8 cellular contexts compared by ENCODE assay signal in genomic region chr1:226061793-226062557, GRCh38. TPM values are rescaled to one million over a fixed set of nuclear protein-coding genes. Genes with fewer than 3 reads are reported as not detected.
DNase-seq lines count a peak whose midpoint lies in the region; ATAC-seq and TF ChIP-seq lines count a peak whose summit lies in the region.

No MANE protein-coding gene starts in this region.

- peak overlapping the region; percentile 80 to 90 (median 80) for H3K4me3 ChIP-seq in right lobe of liver

- H3K9me3 ChIP-seq in right lobe of liver, result no peaks in the 10 kb centered on the region

- POLR2A ChIA-PET in WTC11 (lab: Charles Lee), result interaction anchor here (0.5 to 3.2 kb wide), 25 partner anchors 8 to 409 kb away, joined by 3 to 30 read pairs (median 3); partner anchors contain the start of genes ENAH, MIXL1, PYCR2 and SDE2

- no peaks in the 10 kb centered on the region for H3K27me3 ChIP-seq in right lobe of liver

- peak; percentile 82 for TF ChIP-seq POLR2A in right lobe of liver (IDR thresholded peaks at IDR 0.05)

- H3K27ac ChIP-seq in right lobe of liver, result peak overlapping the region; percentile 95 to 98 (median 98)

- TF ChIP-seq CTCF in WTC11 (IDR thresholded peaks at IDR 0.05), result no peak
- TF ChIP-seq CTCF in right lobe of liver (IDR thresholded peaks at IDR 0.05), result no peak

- H3K4me1 ChIP-seq in right lobe of liver, result peaks cover 0 to 29% (median 12%) of the 10 kb centered on the region in 4 donors

- no peaks in the 10 kb centered on the region; the same call in 1 of the 2 replicates for H3K27me3 Mint-ChIP-seq in WTC11 (ENCODE audit: low read depth)

- peak; percentile 31 for ATAC-seq in GM18861 (IDR thresholded peaks at IDR 0.05; ENCODE audit: unreplicated experiment)
- ATAC-seq in HG03039 (IDR thresholded peaks at IDR 0.05; ENCODE audit: unreplicated experiment), result peak; percentile 35
- peak; percentile 69 for ATAC-seq in WTC11
- ATAC-seq in right lobe of liver, result peak; percentile 50 to 78 (median 68)

- no peaks in the 10 kb centered on the region for H3K9me3 Mint-ChIP-seq in WTC11

- WGBS in right lobe of liver (ENCODE audit: insufficient coverage, low coverage, low lambda C conversion rate, missing lambda C conversion rate), result 1% methylated on average over 12 of the region's 102 CpGs

- peak overlapping the region; percentile 90 for H3K4me3 Mint-ChIP-seq in WTC11

- H3K4me1 Mint-ChIP-seq in WTC11, result peaks cover 36% of the 10 kb centered on the region

- intact Hi-C loops in right lobe of liver (cut with DNase I), result no loop called here

- H3K27ac Mint-ChIP-seq in WTC11, result peak overlapping the region; percentile 98

- peak; percentile 83 for DNase-seq in Ammon's horn (ENCODE audit: low spot score)
- DNase-seq in NCI-H2081 treated with DMSO at 0.1 percent for 48 hours (lab: John Stamatoyannopoulos, UW), result peak; percentile 49
- DNase-seq in WTC11 (ENCODE audit: low spot score), result peak; percentile 81
- DNase-seq in ecto neural progenitor cell (ENCODE audit: low spot score), result peak; percentile 90
- peak; percentile 86 to 92 (median 89) for DNase-seq in right lobe of liver
- peak in 2 of 3 donors; percentile 25 to 27 for DNase-seq in stimulated activated CD4-positive, alpha-beta T cell treated with anti-CD3 and anti-CD28 coated beads, TNF-alpha, amount 100 ng/mL, for 48 hours (ENCODE audit: low read depth in 3 of 3)

- H3K36me3 ChIP-seq in right lobe of liver, result peaks cover 0 to 17% (median 9%) of the 10 kb centered on the region in 4 donors

- H3K36me3 Mint-ChIP-seq in WTC11, result peaks cover 52% of the 10 kb centered on the region

- CTCF ChIA-PET in WTC11 (lab: Charles Lee), result interaction anchor here (0.6 to 2.5 kb wide), 15 partner anchors 17 to 587 kb away, joined by 3 to 22 read pairs (median 4); partner anchors contain the start of gene SDE2

TF ChIP-seq in WTC11, 78 proteins besides CTCF, POLR2A, EP300 and RAD21 (continues in another document):
- 0 out of 2 replicates have a peak, but pooled peaks have one; percentile 48 for TF ChIP-seq NR3C1 (CRISPR knock-in tag; conservative IDR thresholded peaks at IDR 0.05; ENCODE audit: low read depth)
- TF ChIP-seq GRHL2 (CRISPR knock-in tag; IDR thresholded peaks at IDR 0.05; ENCODE audit: insufficient replicate concordance, severe bottlenecking), result no peak
- no peak for TF ChIP-seq ZNF512 (CRISPR knock-in tag; IDR thresholded peaks at IDR 0.05; ENCODE audit: borderline replicate concordance)
- no peak for TF ChIP-seq RELA (CRISPR knock-in tag; IDR thresholded peaks at IDR 0.05; ENCODE audit: borderline replicate concordance)
- no peak for TF ChIP-seq GABPB1 (CRISPR knock-in tag; IDR thresholded peaks at IDR 0.05)
- no peak for TF ChIP-seq JUN (CRISPR knock-in tag; IDR thresholded peaks at IDR 0.05)
- 0 out of 2 replicates have a peak, but pooled peaks have one; percentile 53 for TF ChIP-seq CBFB (CRISPR knock-in tag; IDR thresholded peaks at IDR 0.05; ENCODE audit: low read depth)
- TF ChIP-seq ZNF532 (CRISPR knock-in tag; IDR thresholded peaks at IDR 0.05; ENCODE audit: borderline replicate concordance), result no peak
- TF ChIP-seq ZSCAN18 (CRISPR knock-in tag; IDR thresholded peaks at IDR 0.05), result no peak
- no peak for TF ChIP-seq NFATC4 (CRISPR knock-in tag; IDR thresholded peaks at IDR 0.05)
- TF ChIP-seq E2F5 (CRISPR knock-in tag; IDR thresholded peaks at IDR 0.05), result peak; percentile 84
- no peak for TF ChIP-seq ZBTB43 (CRISPR knock-in tag; IDR thresholded peaks at IDR 0.05)
- TF ChIP-seq MXD4 (CRISPR knock-in tag; IDR thresholded peaks at IDR 0.05; ENCODE audit: borderline replicate concordance), result no peak
- no peak for TF ChIP-seq USF2 (CRISPR knock-in tag; IDR thresholded peaks at IDR 0.05)

RNA-seq across cellular contexts. Expression of gene H3-3A, which starts 0.5 kb away (rescaled TPM):
- 894 to 987 TPM (median 963 TPM) in 3 replicates for total RNA-seq in WTC11 (2021)
- total RNA-seq in right lobe of liver, result 100 to 1,000 TPM; 132 to 185 (median 156) TPM

Comparison
In these comparisons a context has a peak if more than half of its experiments do, and no peak if none do; other contexts are left out.
1. Peak in every context shown above with its lines: DNase-seq, ATAC-seq, H3K4me3 ChIP-seq and H3K27ac ChIP-seq.
2. DNase-seq: peak in every context shown above with its lines; median percentile 90 in ecto neural progenitor cell; 89 in right lobe of liver; 83 in Ammon's horn; 81 in WTC11; 49 in NCI-H2081 treated with DMSO at 0.1 percent for 48 hours; 26 in stimulated activated CD4-positive, alpha-beta T cell treated with anti-CD3 and anti-CD28 coated beads, TNF-alpha, amount 100 ng/mL, for 48 hours.